18 cellular contexts compared by ENCODE assay signal in the genomic region with DNA sequence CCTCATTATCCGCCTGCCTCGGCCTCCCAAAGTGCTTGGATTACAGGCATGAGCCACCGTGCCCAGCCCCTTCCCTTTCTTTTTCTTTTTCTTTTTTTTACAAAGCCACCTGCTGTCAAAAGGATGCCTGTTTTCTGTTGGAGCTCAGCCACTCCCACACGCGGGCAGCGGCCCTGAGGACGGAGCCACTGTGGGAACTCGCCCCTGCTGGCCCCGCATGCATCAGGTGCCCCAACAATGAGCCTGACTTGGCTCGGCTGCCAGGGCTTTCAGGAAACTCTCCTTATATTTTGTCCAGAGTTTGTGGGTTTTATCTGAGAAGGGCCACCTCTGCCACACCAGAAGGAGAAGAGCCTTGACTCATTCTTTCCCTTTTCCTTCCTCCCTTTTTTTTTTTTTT. TPM values are rescaled to one million over a fixed set of nuclear protein-coding genes. Genes with fewer than 3 reads are reported as not detected.
DNase-seq lines count a peak whose midpoint lies in the region; ATAC-seq and TF ChIP-seq lines count a peak whose summit lies in the region.
"Had no signal": no experiment of that assay in that cellular context is flagged by ENCODE, and none has a peak within 500 bp of the region (broad histone marks: within the 10 kb centered on the region; RNA-seq: fewer than 3 reads in every experiment).

No MANE protein-coding gene starts in this region.

- H3K14ac ChIP-seq in H9 (ENCODE audit: insufficient read depth, low read length) = no peak overlapping the region

- H3K27me3 ChIP-seq in H9 (ENCODE audit: insufficient read depth, low read length) (no peaks in the 10 kb centered on the region), colonic mucosa (no peaks in the 10 kb centered on the region), heart left ventricle (peaks cover 0 to 8% (median 0%) of the 10 kb centered on the region in 9 donors)
- H3K27me3 ChIP-seq: MG63 had no signal

- no peak overlapping the region for H3K4ac ChIP-seq in H9 (ENCODE audit: low read depth, low read length)

- H4K5ac ChIP-seq in H9 (ENCODE audit: insufficient read length, low read depth, low read length) = no peak overlapping the region

- H2BK12ac ChIP-seq in H9 (ENCODE audit: insufficient read length, low read depth, low read length) = no peak overlapping the region

- H3K9me3 Mint-ChIP-seq in H9 (no peaks in the 10 kb centered on the region), type B pancreatic cell (no peaks in the 10 kb centered on the region)

- H3K4me3 Mint-ChIP-seq in H9 (no peak overlapping the region), type B pancreatic cell (no peak overlapping the region)
- H3K4me3 Mint-ChIP-seq: CD8-positive, alpha-beta memory T cell had no signal

- H3K23ac ChIP-seq in H9 (ENCODE audit: insufficient read length, low read depth, low read length) = no peak overlapping the region

- H3K27me3 Mint-ChIP-seq in H9 (ENCODE audit: low read depth) (no peaks in the 10 kb centered on the region; the same call in 1 of the 2 replicates), type B pancreatic cell (no peaks in the 10 kb centered on the region)

- H3K23me2 ChIP-seq in H9 (ENCODE audit: insufficient read length, low read depth, low read length, poor library complexity, severe bottlenecking) = no peaks in the 10 kb centered on the region

- H3K79me2 ChIP-seq in H9 (ENCODE audit: insufficient read depth, low read length) = no peaks in the 10 kb centered on the region

- no peak overlapping the region for H3K4me3 ChIP-seq in colonic mucosa
- no peak overlapping the region for H3K4me3 ChIP-seq in heart left ventricle
- H3K4me3 ChIP-seq: MG63 had no signal

- H3K4me1 ChIP-seq in H9 (ENCODE audit: insufficient read depth, low read length) (no peaks in the 10 kb centered on the region), colonic mucosa (no peaks in the 10 kb centered on the region), heart left ventricle (no peaks in the 10 kb centered on the region)
- H3K4me1 ChIP-seq: BE2C had no signal

- H3K9ac ChIP-seq in H9 (ENCODE audit: extremely low read depth, insufficient read length, low read length) = no peak overlapping the region
- H3K9ac ChIP-seq in colonic mucosa (ENCODE audit: low read depth in 2 of 2, low read length in 2 of 2) = no peak overlapping the region

- H3K27ac ChIP-seq in H9 (ENCODE audit: insufficient read length, low read depth, low read length) = no peak overlapping the region
- H3K27ac ChIP-seq in colonic mucosa = no peak overlapping the region
- H3K27ac ChIP-seq in heart left ventricle = no peak overlapping the region

- H3T11ph ChIP-seq in H9 (ENCODE audit: low read length) = no peak overlapping the region

- no peaks in the 10 kb centered on the region for H3K79me1 ChIP-seq in H9 (ENCODE audit: insufficient read depth, low read depth, low read length, poor library complexity, severe bottlenecking)

- no peak overlapping the region for H2BK120ac ChIP-seq in H9 (ENCODE audit: low read depth, low read length, poor library complexity, severe bottlenecking)

- no peak overlapping the region for H3K56ac ChIP-seq in H9 (ENCODE audit: insufficient read length, low read depth, low read length)

- H2BK15ac ChIP-seq in H9 (ENCODE audit: low read depth, low read length) = no peak overlapping the region

- no peaks in the 10 kb centered on the region for H3K36me3 ChIP-seq in colonic mucosa
- H3K36me3 ChIP-seq in heart left ventricle = no peaks in the 10 kb centered on the region
- H3K36me3 ChIP-seq: BE2C, MG63 had no signal

- H2BK20ac ChIP-seq in H9 (ENCODE audit: low read depth, low read length, poor library complexity, severe bottlenecking) = no peak overlapping the region

- no peak overlapping the region for H4K91ac ChIP-seq in H9 (ENCODE audit: insufficient read length, low read depth, low read length)

- WGBS in H9 (ENCODE audit: extremely low coverage, insufficient read length, low lambda C conversion rate) = no CpG with 5 or more reads among the region's 10 CpGs
- WGBS in heart left ventricle, 4 donors = 55 to 74% (median 66%) methylated on average over 10 of the region's 10 CpGs

- TF ChIP-seq CTCF in H9 (conservative IDR thresholded peaks at IDR 0.05) = no peak
- no peak for TF ChIP-seq CTCF in type B pancreatic cell (conservative IDR thresholded peaks at IDR 0.05)
- TF ChIP-seq CTCF in colonic mucosa (IDR thresholded peaks at IDR 0.05) = no peak
- TF ChIP-seq CTCF in heart left ventricle (IDR thresholded peaks at IDR 0.05) = no peak

- H3K36me3 Mint-ChIP-seq in H9 (ENCODE audit: insufficient read depth in 1 of 3, low read depth in 3 of 3) = peaks cover 30 to 85% (median 80%) of the 10 kb centered on the region in 3 experiments; a peak in 6 of 7 replicates
- H3K36me3 Mint-ChIP-seq in type B pancreatic cell = peaks cover 32% of the 10 kb centered on the region
- H3K36me3 Mint-ChIP-seq: CD8-positive, alpha-beta memory T cell had no signal

- ATAC-seq in GM21447 (IDR thresholded peaks at IDR 0.05; ENCODE audit: unreplicated experiment) = no peak
- no peak for ATAC-seq in heart left ventricle

- H2AK5ac ChIP-seq in H9 (ENCODE audit: insufficient read length, low read length) = no peak overlapping the region

- no peak overlapping the region for H2AFZ ChIP-seq in H9 (ENCODE audit: low read length)

- no peak overlapping the region for H3K18ac ChIP-seq in H9 (ENCODE audit: insufficient read length, low read depth, low read length)

- no peaks in the 10 kb centered on the region for H4K20me1 ChIP-seq in H9 (ENCODE audit: control insufficient read depth, insufficient read depth, insufficient read length)

- H3K27ac Mint-ChIP-seq in H9 (peak overlapping the region in 2 of 3 experiments; percentile 50 to 54; a peak in 3 of 7 replicates), type B pancreatic cell (no peak overlapping the region)
- H3K27ac Mint-ChIP-seq: CD8-positive, alpha-beta memory T cell had no signal

- H3K9me3 ChIP-seq in H9 (ENCODE audit: control insufficient read depth, low read depth, low read length) (no peaks in the 10 kb centered on the region), colonic mucosa (no peaks in the 10 kb centered on the region), heart left ventricle (peaks cover 0 to 6% (median 0%) of the 10 kb centered on the region in 12 donors)
- H3K9me3 ChIP-seq: BE2C had no signal

- no peak overlapping the region for H3K4me2 ChIP-seq in H9 (ENCODE audit: insufficient read depth, insufficient read length, low read length)

- H4K8ac ChIP-seq in H9 (replicated peaks; ENCODE audit: insufficient read length, low read depth, low read length) = no peak overlapping the region

- intact Hi-C loops in colonic mucosa (cut with DNase I) (no loop called here), heart left ventricle (cut with DNase I) (no loop called here)

- DNase-seq in H9 (no peak), UCSD-AML1 (lab: John Stamatoyannopoulos, UW; ENCODE audit: unreplicated experiment) (peak; percentile 49), left kidney (ENCODE audit: low read depth, low spot score) (peak; percentile 53), type B pancreatic cell (ENCODE audit: extremely low spot score, unreplicated experiment) (peak; percentile 50), colonic mucosa (no peak), heart left ventricle (no peak)
- DNase-seq: BE2C; CD8-positive, alpha-beta memory T cell; GF-D8; GOT3; KG1; MG63; NCI-H1105; NCI-H1694 treated with DMSO at 0.1 percent for 48 hours; NCI-H446 treated with DMSO at 0.1 percent for 48 hours; NCI-H774; SIG-M5 had no signal

- H3K4me1 Mint-ChIP-seq in H9 (peaks cover 8 to 16% of the 10 kb centered on the region in 2 experiments), type B pancreatic cell (ENCODE audit: unreplicated experiment) (peaks cover 10% of the 10 kb centered on the region)
- H3K4me1 Mint-ChIP-seq: CD8-positive, alpha-beta memory T cell had no signal

- H2BK5ac ChIP-seq in H9 (ENCODE audit: insufficient read length, low read length) = no peak overlapping the region

- TF ChIP-seq POLR2A in heart left ventricle (IDR thresholded peaks at IDR 0.05) = no peak

RNA-seq across cellular contexts. Expression of a gene that starts 37.1 kb away (rescaled TPM):
- total RNA-seq in H9 (2021) (not detected in 2 replicates), type B pancreatic cell (ENCODE audit: low replicate concordance) (not detected in 2 replicates), colonic mucosa (not detected), heart left ventricle (100 to 1,000 TPM in 2 of 9 donors, 10 to 100 TPM in 6, 1 to 10 TPM in 1; 7.6 to 133 (median 40.3) TPM)
- 10 to 100 TPM in 1 of 2 donors, 1 to 10 TPM in 1; 6.1 to 50.3 TPM for polyA plus RNA-seq in heart left ventricle
- total RNA-seq: CD8-positive, alpha-beta memory T cell had no signal
- polyA plus RNA-seq: CD8-positive, alpha-beta memory T cell had no signal

Comparison
In these comparisons a context has a peak if more than half of its experiments do, and no peak if none do; other contexts are left out.
1. DNase-seq: peak in UCSD-AML1 (single experiment), left kidney (single experiment) and type B pancreatic cell (single experiment); none in H9 (single experiment), colonic mucosa (single experiment) and heart left ventricle (0 of 5).